In genomic region chr5:155258139-155258538, GRCh38 we compare ENCODE assay signal across 17 cellular contexts.
"Had no signal": no experiment of that assay in that cellular context is flagged by ENCODE, and none has a peak within 500 bp of the region (broad histone marks: within the 10 kb centered on the region; RNA-seq: fewer than 3 reads in every experiment).

No MANE protein-coding gene starts in this region.

- H3K27ac ChIP-seq: colonic mucosa, suprapubic skin had no signal

- ATAC-seq: left colon; left ventricle myocardium superior; stimulated activated naive CD8-positive, alpha-beta T cell treated with anti-CD3 and anti-CD28 coated beads, Interleukin-15, Interleukin-2, amounts not matched to agents 100 U/mL and 50 U/mL, for 24 hours had no signal

- H3K4me3 Mint-ChIP-seq: endodermal cell, immature natural killer cell, naive B cell, nephron progenitor cell had no signal

- DNase-seq: caudate nucleus; colonic mucosa; effector CD4-positive, alpha-beta T cell; immature natural killer cell; kidney; left colon; left ventricle myocardium superior; mesendoderm; naive B cell; nephron progenitor cell; stimulated activated CD4-positive, alpha-beta T cell treated with anti-CD3 and anti-CD28 coated beads, Interleukin-2, amount 100 ng/mL, for 48 hours; stimulated activated naive CD8-positive, alpha-beta T cell treated with anti-CD3 and anti-CD28 coated beads, Interleukin-15, Interleukin-2, amounts not matched to agents 100 U/mL and 50 U/mL, for 24 hours; trophoblast cell had no signal

- H3K9me3 Mint-ChIP-seq: endodermal cell, nephron progenitor cell had no signal

- H3K36me3 Mint-ChIP-seq: immature natural killer cell, naive B cell had no signal

- H3K4me3 ChIP-seq: colonic mucosa, lung, smooth muscle cell, suprapubic skin had no signal

- H3K4me1 ChIP-seq: colonic mucosa, suprapubic skin had no signal

- H3K36me3 ChIP-seq: colonic mucosa, suprapubic skin had no signal

- H3K27me3 ChIP-seq: colonic mucosa, suprapubic skin had no signal

- H3K9me3 ChIP-seq: colonic mucosa, suprapubic skin had no signal

- H3K4me1 Mint-ChIP-seq: endodermal cell, immature natural killer cell, naive B cell had no signal

- H3K27ac Mint-ChIP-seq: endodermal cell, immature natural killer cell, naive B cell had no signal
